In the genomic region with DNA sequence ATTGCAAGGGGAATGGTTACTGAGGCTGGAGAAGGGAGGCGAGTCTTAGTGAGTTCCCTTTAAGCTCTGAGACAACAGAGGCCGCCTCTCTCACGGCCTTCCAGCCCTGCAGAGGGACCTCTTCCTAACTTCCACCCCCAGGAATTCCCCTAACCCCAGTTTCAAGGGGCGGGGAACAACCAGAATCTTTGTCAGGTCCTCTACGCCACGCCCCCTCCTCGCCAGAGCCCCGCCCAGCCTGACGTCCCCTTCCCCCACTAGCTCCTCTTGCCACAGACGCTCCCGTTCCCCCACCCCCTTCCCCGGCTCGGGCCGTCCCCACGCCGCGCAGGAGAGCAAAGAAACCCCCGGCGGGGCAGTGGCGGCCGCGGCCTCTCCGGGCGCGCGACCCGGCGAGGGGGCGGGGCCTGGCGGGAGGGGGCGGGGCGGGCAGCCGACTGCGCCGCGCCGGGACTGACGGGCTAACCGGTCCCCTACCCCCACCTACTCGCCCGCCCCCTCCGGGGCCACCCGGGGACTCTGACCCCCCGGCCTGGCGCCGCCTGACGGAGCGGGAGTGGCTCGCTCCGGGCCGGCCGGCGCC, we compare ENCODE assay signal across 8 cellular contexts. TPM values are rescaled to one million over a fixed set of nuclear protein-coding genes. Genes with fewer than 3 reads are reported as not detected.
DNase-seq lines count a peak whose midpoint lies in the region; ATAC-seq and TF ChIP-seq lines count a peak whose summit lies in the region.

No MANE protein-coding gene starts in this region.

- H2AFZ ChIP-seq in GM23338 = peak overlapping the region; percentile 88; the same call in 1 of the 2 replicates

- H3K36me3 ChIP-seq in GM23338 (ENCODE audit: insufficient read depth) = no peaks in the 10 kb centered on the region

- peak in 1 of 2 experiments; percentile 25; a peak in 2 of 4 replicates for TF ChIP-seq CTCF in GM23338 (conservative IDR thresholded peaks at IDR 0.05; ENCODE audit: low read depth in 2 of 2)

- peaks cover 10% of the 10 kb centered on the region for H3K27me3 Mint-ChIP-seq in GM23338 (ENCODE audit: insufficient read depth, low read depth, poor library complexity)
- H3K27me3 Mint-ChIP-seq in activated naive CD4-positive, alpha-beta T cell treated with anti-CD3 and anti-CD28 coated beads, Interleukin-2, amount 10 ng/mL, durations not matched to agents 7 days and 5 days = no peaks in the 10 kb centered on the region

- H3K9me2 ChIP-seq in GM23338 (ENCODE audit: insufficient read depth) = no peaks in the 10 kb centered on the region

- H3K27ac Mint-ChIP-seq in GM23338 = peak overlapping the region; percentile 88
- peak overlapping the region; percentile 91 for H3K27ac Mint-ChIP-seq in activated naive CD4-positive, alpha-beta T cell treated with anti-CD3 and anti-CD28 coated beads, Interleukin-2, amount 10 ng/mL, durations not matched to agents 7 days and 5 days

- peaks cover 23% of the 10 kb centered on the region for H3K4me1 ChIP-seq in GM23338 (ENCODE audit: insufficient read depth)

- peak overlapping the region; percentile 72 for H3K27ac ChIP-seq in GM23338 (ENCODE audit: low read depth)

- H3K36me3 Mint-ChIP-seq in GM23338 (ENCODE audit: low read depth) = no peaks in the 10 kb centered on the region; the same call in 2 of the 3 replicates
- peaks cover 13% of the 10 kb centered on the region for H3K36me3 Mint-ChIP-seq in activated naive CD4-positive, alpha-beta T cell treated with anti-CD3 and anti-CD28 coated beads, Interleukin-2, amount 10 ng/mL, durations not matched to agents 7 days and 5 days

- H3K27me3 ChIP-seq in GM23338 (ENCODE audit: insufficient read depth) = no peaks in the 10 kb centered on the region

- peaks cover 21% of the 10 kb centered on the region for H3K4me1 Mint-ChIP-seq in GM23338
- peaks cover 55% of the 10 kb centered on the region for H3K4me1 Mint-ChIP-seq in activated naive CD4-positive, alpha-beta T cell treated with anti-CD3 and anti-CD28 coated beads, Interleukin-2, amount 10 ng/mL, durations not matched to agents 7 days and 5 days

- CTCF ChIA-PET in activated naive CD4-positive, alpha-beta T cell treated with anti-CD3 and anti-CD28 coated beads, Interleukin-2, amount 10 ng/mL, durations not matched to agents 7 days and 5 days (lab: Charles Lee) = interaction anchor here (0.7 to 2.1 kb wide), 7 partner anchors 13 to 285 kb away, joined by 3 to 12 read pairs (median 4); no protein-coding TSS in a partner anchor

- peaks cover 24% of the 10 kb centered on the region for H3K79me2 ChIP-seq in GM23338 (replicated peaks; ENCODE audit: insufficient read depth)

- peak overlapping the region; percentile 91 for H3K4me2 ChIP-seq in GM23338

- H3K4me3 Mint-ChIP-seq in GM23338 = peak overlapping the region; percentile 83
- peak overlapping the region; percentile 86 for H3K4me3 Mint-ChIP-seq in activated naive CD4-positive, alpha-beta T cell treated with anti-CD3 and anti-CD28 coated beads, Interleukin-2, amount 10 ng/mL, durations not matched to agents 7 days and 5 days

- no peaks in the 10 kb centered on the region for H3K9me3 Mint-ChIP-seq in GM23338
- H3K9me3 Mint-ChIP-seq in activated naive CD4-positive, alpha-beta T cell treated with anti-CD3 and anti-CD28 coated beads, Interleukin-2, amount 10 ng/mL, durations not matched to agents 7 days and 5 days = no peaks in the 10 kb centered on the region

- no peaks in the 10 kb centered on the region for H3F3A ChIP-seq in GM23338 (replicated peaks; ENCODE audit: low read depth)

- H4K20me1 ChIP-seq in GM23338 (replicated peaks; ENCODE audit: insufficient read depth) = 0 out of 2 replicates have a peak, but pooled peaks cover 4% of the 10 kb centered on the region

- DNase-seq in EL (peak; percentile 93), GM23338 (ENCODE audit: low spot score) (peak; percentile 98), LoVo (ENCODE audit: low spot score) (peak; percentile 74), SK-N-DZ (ENCODE audit: low spot score) (peak; percentile 91), globus pallidus (ENCODE audit: low spot score) (peak; percentile 92), nucleus accumbens (lab: John Stamatoyannopoulos, UW) (peak in 55 of 56 donors; percentile 49 to 92 (median 83)), superior temporal gyrus (ENCODE audit: extremely low spot score) (peak; percentile 80)
- DNase-seq in activated naive CD4-positive, alpha-beta T cell treated with anti-CD3 and anti-CD28 coated beads, Interleukin-2, amount 10 ng/mL, durations not matched to agents 7 days and 5 days = peak; percentile 98

- peak; percentile 92 for ATAC-seq in GM23338

- peak overlapping the region; percentile 89 for H3K4me3 ChIP-seq in GM23338

TF ChIP-seq in GM23338, 12 proteins besides CTCF, POLR2A, EP300 and RAD21:
- TF ChIP-seq, protein P1, sequence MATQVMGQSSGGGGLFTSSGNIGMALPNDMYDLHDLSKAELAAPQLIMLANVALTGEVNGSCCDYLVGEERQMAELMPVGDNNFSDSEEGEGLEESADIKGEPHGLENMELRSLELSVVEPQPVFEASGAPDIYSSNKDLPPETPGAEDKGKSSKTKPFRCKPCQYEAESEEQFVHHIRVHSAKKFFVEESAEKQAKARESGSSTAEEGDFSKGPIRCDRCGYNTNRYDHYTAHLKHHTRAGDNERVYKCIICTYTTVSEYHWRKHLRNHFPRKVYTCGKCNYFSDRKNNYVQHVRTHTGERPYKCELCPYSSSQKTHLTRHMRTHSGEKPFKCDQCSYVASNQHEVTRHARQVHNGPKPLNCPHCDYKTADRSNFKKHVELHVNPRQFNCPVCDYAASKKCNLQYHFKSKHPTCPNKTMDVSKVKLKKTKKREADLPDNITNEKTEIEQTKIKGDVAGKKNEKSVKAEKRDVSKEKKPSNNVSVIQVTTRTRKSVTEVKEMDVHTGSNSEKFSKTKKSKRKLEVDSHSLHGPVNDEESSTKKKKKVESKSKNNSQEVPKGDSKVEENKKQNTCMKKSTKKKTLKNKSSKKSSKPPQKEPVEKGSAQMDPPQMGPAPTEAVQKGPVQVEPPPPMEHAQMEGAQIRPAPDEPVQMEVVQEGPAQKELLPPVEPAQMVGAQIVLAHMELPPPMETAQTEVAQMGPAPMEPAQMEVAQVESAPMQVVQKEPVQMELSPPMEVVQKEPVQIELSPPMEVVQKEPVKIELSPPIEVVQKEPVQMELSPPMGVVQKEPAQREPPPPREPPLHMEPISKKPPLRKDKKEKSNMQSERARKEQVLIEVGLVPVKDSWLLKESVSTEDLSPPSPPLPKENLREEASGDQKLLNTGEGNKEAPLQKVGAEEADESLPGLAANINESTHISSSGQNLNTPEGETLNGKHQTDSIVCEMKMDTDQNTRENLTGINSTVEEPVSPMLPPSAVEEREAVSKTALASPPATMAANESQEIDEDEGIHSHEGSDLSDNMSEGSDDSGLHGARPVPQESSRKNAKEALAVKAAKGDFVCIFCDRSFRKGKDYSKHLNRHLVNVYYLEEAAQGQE (IDR thresholded peaks at IDR 0.05; ENCODE audit: unreplicated experiment) = no peak
- peak; percentile 50 for TF ChIP-seq POLR2AphosphoS5 (IDR thresholded peaks at IDR 0.05; ENCODE audit: low read depth)

RNA-seq across cellular contexts. Expression of a gene that starts 12.2 kb away (rescaled TPM):
- total RNA-seq in GM23338 (2014; rRNA removed; shearing (Covaris generic)) = not detected in 2 replicates
- not detected in 2 replicates for polyA plus RNA-seq in GM23338 (2016; fragmentation: Nextera tagmentation; extraction: Ambion mirVana)
- polyA plus RNA-seq in SK-N-DZ (2014; cell fraction: cytosol; rRNA removed) = not detected in 2 replicates
- polyA plus RNA-seq in SK-N-DZ (2014; cell fraction: nucleus; rRNA removed) = not detected in 2 replicates

RNA-seq across cellular contexts. Expression of a gene that starts 17.6 kb away (rescaled TPM):
- total RNA-seq in GM23338 (2014; rRNA removed; shearing (Covaris generic)) = 24.5 and 26.9 TPM in 2 replicates
- 9.0 and 9.4 TPM in 2 replicates for polyA plus RNA-seq in GM23338 (2016; fragmentation: Nextera tagmentation; extraction: Ambion mirVana)
- polyA plus RNA-seq in SK-N-DZ (2014; cell fraction: cytosol; rRNA removed) = 24.9 and 27.2 TPM in 2 replicates
- 13.8 and 14.5 TPM in 2 replicates for polyA plus RNA-seq in SK-N-DZ (2014; cell fraction: nucleus; rRNA removed)

Comparison
In these comparisons a context has a peak if more than half of its experiments do, and no peak if none do; other contexts are left out.
1. Peak in every context shown above with its lines: DNase-seq, ATAC-seq, H3K4me3 ChIP-seq and H3K27ac ChIP-seq.